ENCODE assay signal across 8 cellular contexts in genomic region chr11:22829231-22830081, GRCh38. TPM values are rescaled to one million over a fixed set of nuclear protein-coding genes. Genes with fewer than 3 reads are reported as not detected.
DNase-seq lines count a peak whose midpoint lies in the region; ATAC-seq and TF ChIP-seq lines count a peak whose summit lies in the region.

SVIP (minus strand) TSS chr11:22829801; CDS start chr11:22829748, 53 bp downstream.

- peaks cover 6 to 33% (median 22%) of the 10 kb centered on the region in 6 donors for H3K4me1 ChIP-seq in spleen

- intact Hi-C loops in spleen (cut with DNase I; ENCODE audit: low total_unique reads), result no loop called here

- TF ChIP-seq POLR2A in spleen (IDR thresholded peaks at IDR 0.05), result peak in 2 of 3 donors; percentile 28 to 61

- POLR2A ChIA-PET in AG04449 (lab: Yijun Ruan, JAX), result interaction anchor here (0.7 to 1.1 kb wide), 2 partner anchors 31 to 37 kb away, joined by 3 to 4 read pairs; partner anchors contain the start of gene CCDC179

- H3K9me3 ChIP-seq in spleen, result no peaks in the 10 kb centered on the region

- 0 to 1% (median 0%) methylated on average over 30 to 78 of the region's 79 CpGs for WGBS in spleen, 5 donors

- H3K27me3 ChIP-seq in spleen (replicated peaks in 1 of 7), result no peaks in the 10 kb centered on the region

- H3K4me3 ChIP-seq in AG04449 (ENCODE audit: low read depth, low read length), result peak within 1 kb of the TSS; percentile 82
- H3K4me3 ChIP-seq in spleen, result peak within 1 kb of the TSS; percentile 75 to 96 (median 90)

- peak within 1 kb of the TSS; percentile 80 to 95 (median 91) for H3K27ac ChIP-seq in spleen

- peak; percentile 88 for TF ChIP-seq CTCF in AG04449 (IDR thresholded peaks at IDR 0.05; ENCODE audit: insufficient read depth, low read length, missing control alignments)
- TF ChIP-seq CTCF in spleen (IDR thresholded peaks at IDR 0.05 in 8 of 11, conservative IDR thresholded peaks at IDR 0.05 in 3 of 11), result peak; percentile 55 to 88 (median 73)

- DNase-seq in AG04449 (ENCODE audit: low read depth, low spot score), result peak; percentile 26
- peak; percentile 90 for DNase-seq in NCI-H2196 treated with DMSO at 0.1 percent for 48 hours (lab: John Stamatoyannopoulos, UW; ENCODE audit: unreplicated experiment)
- DNase-seq in activated CD4-positive, CD25-positive, alpha-beta regulatory T cell (lab: John Stamatoyannopoulos, UW), result peak; percentile 86 to 96 (median 92)
- peak; percentile 86 for DNase-seq in central memory CD4-positive, alpha-beta T cell
- peak; percentile 88 for DNase-seq in inferior parietal cortex (ENCODE audit: extremely low spot score)
- DNase-seq in spleen, result peak; percentile 98

- peaks cover 0 to 29% (median 9%) of the 10 kb centered on the region in 6 donors for H3K36me3 ChIP-seq in spleen

- CTCF ChIA-PET in AG04449 (lab: Yijun Ruan, JAX), result interaction anchor here (1.0 to 1.9 kb wide), 6 partner anchors 8 to 46 kb away, joined by 3 to 7 read pairs (median 5); no protein-coding TSS in a partner anchor

- ATAC-seq in GM18868 (IDR thresholded peaks at IDR 0.05; ENCODE audit: unreplicated experiment), result peak; percentile 91
- ATAC-seq in HG03103 (IDR thresholded peaks at IDR 0.05; ENCODE audit: low read depth, unreplicated experiment), result peak; percentile 89

RNA-seq across cellular contexts. Expression of gene SVIP, which starts in this region (rescaled TPM):
- 10 to 100 TPM; 11.2 to 30.0 (median 21.2) TPM for total RNA-seq in spleen
- 10 to 100 TPM; 15.3 to 17.1 (median 16.8) TPM for polyA plus RNA-seq in spleen

Comparison
In these comparisons a context has a peak if more than half of its experiments do, and no peak if none do; other contexts are left out.
1. Peak in every context shown above with its lines: DNase-seq, ATAC-seq, H3K4me3 ChIP-seq and H3K27ac ChIP-seq.
2. DNase-seq: peak in every context shown above with its lines; median percentile 98 in spleen; 92 in activated CD4-positive, CD25-positive, alpha-beta regulatory T cell; 90 in NCI-H2196 treated with DMSO at 0.1 percent for 48 hours; 88 in inferior parietal cortex; 86 in central memory CD4-positive, alpha-beta T cell; 26 in AG04449.